Comparison of ENCODE assay signal across 9 cellular contexts in genomic region chr2:144460981-144461766, GRCh38. TPM values are rescaled to one million over a fixed set of nuclear protein-coding genes. Genes with fewer than 3 reads are reported as not detected.
DNase-seq lines count a peak whose midpoint lies in the region; ATAC-seq and TF ChIP-seq lines count a peak whose summit lies in the region.
"Had no signal": no experiment of that assay in that cellular context is flagged by ENCODE, and none has a peak within 500 bp of the region (broad histone marks: within the 10 kb centered on the region; RNA-seq: fewer than 3 reads in every experiment).

No MANE protein-coding gene starts in this region.

- H2AFZ ChIP-seq in neuronal stem cell (ENCODE audit: low read length), result no peak overlapping the region

- no peaks in the 10 kb centered on the region for H3K4me1 ChIP-seq in colonic mucosa
- peaks cover 3 to 30% of the 10 kb centered on the region in 2 donors for H3K4me1 ChIP-seq in lung (ENCODE audit: control insufficient read depth in 2 of 2, insufficient read depth in 2 of 2, low read length in 2 of 2)
- H3K4me1 ChIP-seq in testis, result peaks cover 34% of the 10 kb centered on the region
- peaks cover 9 to 59% of the 10 kb centered on the region in 2 donors for H3K4me1 ChIP-seq in neuronal stem cell (ENCODE audit: control insufficient read depth in 2 of 2, insufficient read depth in 1 of 2, low read depth in 1 of 2, low read length in 2 of 2)

- ATAC-seq in lung (ENCODE audit: insufficient read depth, low FRiP score) (peak; percentile 14), HG03571 (IDR thresholded peaks at IDR 0.05; ENCODE audit: unreplicated experiment) (no peak)
- ATAC-seq: GM12878 had no signal

- no peak overlapping the region for H4K8ac ChIP-seq in neuronal stem cell (ENCODE audit: low read depth, low read length)

- no peak overlapping the region for H2BK12ac ChIP-seq in neuronal stem cell (ENCODE audit: low read length)

- H3K27me3 ChIP-seq in colonic mucosa (peaks cover 4% of the 10 kb centered on the region), lung (ENCODE audit: control insufficient read depth, insufficient read depth) (no peaks in the 10 kb centered on the region), testis (no peaks in the 10 kb centered on the region), neuronal stem cell (ENCODE audit: control insufficient read depth in 3 of 3, insufficient read depth in 3 of 3, low read depth in 1 of 3, low read length in 3 of 3) (no peaks in the 10 kb centered on the region)

- no peaks in the 10 kb centered on the region for H3K9me3 ChIP-seq in colonic mucosa
- no peaks in the 10 kb centered on the region for H3K9me3 ChIP-seq in lung (ENCODE audit: control insufficient read depth in 2 of 2, insufficient read depth in 1 of 2, low read length in 1 of 2)
- H3K9me3 ChIP-seq in testis, result no peaks in the 10 kb centered on the region
- H3K9me3 ChIP-seq in neuronal stem cell (replicated peaks in 1 of 2; ENCODE audit: control insufficient read depth in 2 of 2, insufficient read depth in 1 of 2, low read depth in 1 of 2, low read length in 2 of 2), result no peaks in the 10 kb centered on the region

- DNase-seq in NCI-H2107 (lab: John Stamatoyannopoulos, UW) (peak; percentile 20), colonic mucosa (peak; percentile 47), lung (ENCODE audit: low spot score) (peak; percentile 44), testis (peak; percentile 68), SKM-1 (lab: John Stamatoyannopoulos, UW; ENCODE audit: unreplicated experiment) (no peak), neuronal stem cell (ENCODE audit: low spot score) (no peak)
- DNase-seq: activated CD4-positive, alpha-beta T cell treated with anti-CD3 and anti-CD28 coated beads, Interleukin-2, amount 50 U/mL, for 1 hour had no signal

- H3K79me1 ChIP-seq in neuronal stem cell (ENCODE audit: low read depth, low read length), result peaks cover 2% of the 10 kb centered on the region

- H3K36me3 ChIP-seq in colonic mucosa, result no peaks in the 10 kb centered on the region
- no peaks in the 10 kb centered on the region for H3K36me3 ChIP-seq in lung (ENCODE audit: control insufficient read depth in 2 of 2, insufficient read depth in 2 of 2, low read length in 2 of 2)
- H3K36me3 ChIP-seq in testis (ENCODE audit: low read depth, missing control alignments), result no peaks in the 10 kb centered on the region
- H3K36me3 ChIP-seq in neuronal stem cell (replicated peaks in 1 of 2; ENCODE audit: control insufficient read depth in 2 of 2, insufficient read depth in 2 of 2, low read length in 2 of 2), result peaks cover 0 to 44% of the 10 kb centered on the region in 2 donors

- H3K14ac ChIP-seq in neuronal stem cell (ENCODE audit: low read length), result no peak overlapping the region

- no peak overlapping the region for H2AK5ac ChIP-seq in neuronal stem cell (ENCODE audit: low read depth, low read length)

- H3K4me2 ChIP-seq in neuronal stem cell (ENCODE audit: insufficient read depth, low read length, poor library complexity, severe bottlenecking), result no peak overlapping the region

- no peak overlapping the region for H2BK5ac ChIP-seq in neuronal stem cell (ENCODE audit: low read length)

- no peak overlapping the region for H4K91ac ChIP-seq in neuronal stem cell (ENCODE audit: low read depth, low read length, poor library complexity)

- H3K18ac ChIP-seq in neuronal stem cell (ENCODE audit: low read length), result no peak overlapping the region

- 59 to 73% methylated on average over 14 of the region's 14 CpGs for WGBS in lung, 2 donors
- WGBS in testis, 2 donors, result 69 to 74% methylated on average over 14 of the region's 14 CpGs
- no CpG with 5 or more reads among the region's 14 CpGs for WGBS in neuronal stem cell (ENCODE audit: extremely low coverage in 2 of 2, insufficient read length in 2 of 2, insufficient replicate concordance in 1 of 2), 2 donors

- intact Hi-C loops in colonic mucosa (cut with DNase I), result no loop called here
- intact Hi-C loops in testis (cut with DNase I; ENCODE audit: low total_unique reads), result no loop called here

- TF ChIP-seq POLR2A in testis (IDR thresholded peaks at IDR 0.05), result no peak

- H3K9ac ChIP-seq in colonic mucosa (ENCODE audit: low read depth in 2 of 2, low read length in 2 of 2) (no peak overlapping the region), neuronal stem cell (ENCODE audit: low read depth, low read length, poor library complexity) (no peak overlapping the region)

- no peak overlapping the region for H3K23ac ChIP-seq in neuronal stem cell (ENCODE audit: low read depth, low read length, poor library complexity)

- H2BK120ac ChIP-seq in neuronal stem cell (ENCODE audit: low read depth, low read length), result no peak overlapping the region

- TF ChIP-seq CTCF in colonic mucosa (IDR thresholded peaks at IDR 0.05) (no peak), lung (IDR thresholded peaks at IDR 0.05; ENCODE audit: control extremely low read depth, extremely low read depth) (no peak), testis (IDR thresholded peaks at IDR 0.05) (no peak)

- no peak overlapping the region for H3K27ac ChIP-seq in colonic mucosa
- peak overlapping the region in 1 of 2 donors; percentile 45 for H3K27ac ChIP-seq in lung (ENCODE audit: low read depth in 1 of 2, low read length in 1 of 2)
- peak overlapping the region; percentile 11 to 47 for H3K27ac ChIP-seq in testis
- H3K27ac ChIP-seq in neuronal stem cell (replicated peaks; ENCODE audit: low read length), result no peak overlapping the region

- no peak overlapping the region for H3K4ac ChIP-seq in neuronal stem cell (ENCODE audit: low read length)

- H3K4me3 ChIP-seq in colonic mucosa, result no peak overlapping the region
- H3K4me3 ChIP-seq in lung, result no peak overlapping the region
- H3K4me3 ChIP-seq in testis, result no peak overlapping the region
- H3K4me3 ChIP-seq in neuronal stem cell (ENCODE audit: low read length in 2 of 2), result no peak overlapping the region
- H3K4me3 ChIP-seq: GM12878 had no signal

- H2BK15ac ChIP-seq in neuronal stem cell (ENCODE audit: low read length), result no peak overlapping the region

RNA-seq across cellular contexts. Expression of gene ZEB2, which starts 58.7 kb away (rescaled TPM):
- total RNA-seq in colonic mucosa (10 to 100 TPM; 17.4 to 29.6 TPM), lung (100 to 1,000 TPM; 176 to 332 TPM), testis (10 to 100 TPM; 87.8 to 96.4 TPM)
- polyA plus RNA-seq in lung (10 to 100 TPM; 27.0 to 77.6 TPM), testis (ENCODE audit: insufficient read depth, low read depth, low replicate concordance) (38.7 TPM)
- polyA plus RNA-seq in neuronal stem cell (2013, experiment 1 of 2), result 18.6 TPM
- polyA plus RNA-seq in neuronal stem cell (2013, experiment 2 of 2), result 19.1 TPM

Comparison
In these comparisons a context has a peak if more than half of its experiments do, and no peak if none do; other contexts are left out.
1. DNase-seq: peak in NCI-H2107 (single experiment), colonic mucosa (single experiment), lung (single experiment) and testis (single experiment); none in SKM-1 (single experiment) and neuronal stem cell (single experiment).
2. H3K27ac ChIP-seq: peak in testis (2 of 2); none in colonic mucosa (single experiment) and neuronal stem cell (single experiment).